Comparison of ENCODE assay signal across 24 cellular contexts in genomic region chr3:162978136-162978535, GRCh38.
A peak's percentile ranks its signal among the peaks of the same experiment; 100 is the strongest.
DNase-seq lines count a peak whose midpoint lies in the region; ATAC-seq, FAIRE-seq and TF ChIP-seq lines count a peak whose summit lies in the region.
"Had no signal": no experiment of that assay in that cellular context is flagged by ENCODE, and none has a peak within 500 bp of the region (broad histone marks: within the 10 kb centered on the region; RNA-seq: fewer than 3 reads in every experiment).

No MANE protein-coding gene starts in this region.

- no peaks in the 10 kb centered on the region for H3K36me3 Mint-ChIP-seq in osteocyte (ENCODE audit: unreplicated experiment)
- H3K36me3 Mint-ChIP-seq: CD4-positive, alpha-beta memory T cell; IgD-negative memory B cell had no signal

- no peaks in the 10 kb centered on the region for H3K9me3 Mint-ChIP-seq in osteocyte (ENCODE audit: unreplicated experiment)

- H3K4me1 Mint-ChIP-seq in osteocyte (ENCODE audit: unreplicated experiment), result no peaks in the 10 kb centered on the region
- H3K4me1 Mint-ChIP-seq: CD4-positive, alpha-beta memory T cell; IgD-negative memory B cell had no signal

- no peak overlapping the region for H3K4me3 ChIP-seq in bronchial epithelial cell (ENCODE audit: low read depth, low read length)
- H3K4me3 ChIP-seq: BLaER1, MG63 had no signal

- no peak overlapping the region for H3K27ac Mint-ChIP-seq in osteocyte (ENCODE audit: unreplicated experiment)
- H3K27ac Mint-ChIP-seq: CD4-positive, alpha-beta memory T cell; IgD-negative memory B cell had no signal

- no peak overlapping the region for H3K4me3 Mint-ChIP-seq in osteocyte (ENCODE audit: unreplicated experiment)
- H3K4me3 Mint-ChIP-seq: CD4-positive, alpha-beta memory T cell; IgD-negative memory B cell had no signal

- ATAC-seq in HG02759 (IDR thresholded peaks at IDR 0.05; ENCODE audit: unreplicated experiment), result no peak

- TF ChIP-seq CTCF in bronchial epithelial cell (IDR thresholded peaks at IDR 0.05; ENCODE audit: insufficient read depth, low read length, severe bottlenecking) (no peak), osteocyte (IDR thresholded peaks at IDR 0.05) (no peak)

- no peaks in the 10 kb centered on the region for H3K36me3 ChIP-seq in bronchial epithelial cell (ENCODE audit: control insufficient read depth, insufficient read depth, low read length)
- H3K36me3 ChIP-seq: BLaER1, MG63 had no signal

- DNase-seq in EL (peak; percentile 22), NCI-H226 (peak; percentile 33), bronchial epithelial cell (ENCODE audit: low read depth) (peak; percentile 5), iris pigment epithelial cell (ENCODE audit: low read depth) (peak; percentile 63), foreskin melanocyte (no peak), osteocyte (ENCODE audit: extremely low spot score, unreplicated experiment) (no peak)
- no peak for DNase-seq in activated CD8-positive, alpha-beta memory T cell treated with anti-CD3 and anti-CD28 coated beads, Interleukin-2, amount 50 U/mL, for 4 hours
- DNase-seq: Calu3; CD4-positive, alpha-beta memory T cell; DMS53; H7; Karpas-422; MG63; NCI-H1048; NCI-H1436 treated with DMSO at 0.1 percent for 48 hours; NCI-H2081; NCI-H2171 treated with DMSO at 0.1 percent for 48 hours; NCI-H446 treated with DMSO at 0.1 percent for 48 hours; NCI-H69; SHP77; SK-N-SH had no signal

- no peak for FAIRE-seq in bronchial epithelial cell (lab: Jason Lieb, UNC)

- no peaks in the 10 kb centered on the region for H3K27me3 ChIP-seq in bronchial epithelial cell (ENCODE audit: control insufficient read depth, insufficient read depth, low read length)
- H3K27me3 ChIP-seq: BLaER1, MG63 had no signal

- H3K27me3 Mint-ChIP-seq in osteocyte (ENCODE audit: unreplicated experiment), result no peaks in the 10 kb centered on the region
- H3K27me3 Mint-ChIP-seq: CD4-positive, alpha-beta memory T cell; IgD-negative memory B cell had no signal

Comparison
In these comparisons a context has a peak if more than half of its experiments do, and no peak if none do; other contexts are left out.
1. DNase-seq: peak in EL (single experiment), NCI-H226 (single experiment), bronchial epithelial cell (single experiment) and iris pigment epithelial cell (single experiment); none in activated CD8-positive, alpha-beta memory T cell treated with anti-CD3 and anti-CD28 coated beads, Interleukin-2, amount 50 U/mL, for 4 hours (single experiment), foreskin melanocyte (single experiment) and osteocyte (single experiment).